ENCODE assay signal across 8 cellular contexts in the genomic region with DNA sequence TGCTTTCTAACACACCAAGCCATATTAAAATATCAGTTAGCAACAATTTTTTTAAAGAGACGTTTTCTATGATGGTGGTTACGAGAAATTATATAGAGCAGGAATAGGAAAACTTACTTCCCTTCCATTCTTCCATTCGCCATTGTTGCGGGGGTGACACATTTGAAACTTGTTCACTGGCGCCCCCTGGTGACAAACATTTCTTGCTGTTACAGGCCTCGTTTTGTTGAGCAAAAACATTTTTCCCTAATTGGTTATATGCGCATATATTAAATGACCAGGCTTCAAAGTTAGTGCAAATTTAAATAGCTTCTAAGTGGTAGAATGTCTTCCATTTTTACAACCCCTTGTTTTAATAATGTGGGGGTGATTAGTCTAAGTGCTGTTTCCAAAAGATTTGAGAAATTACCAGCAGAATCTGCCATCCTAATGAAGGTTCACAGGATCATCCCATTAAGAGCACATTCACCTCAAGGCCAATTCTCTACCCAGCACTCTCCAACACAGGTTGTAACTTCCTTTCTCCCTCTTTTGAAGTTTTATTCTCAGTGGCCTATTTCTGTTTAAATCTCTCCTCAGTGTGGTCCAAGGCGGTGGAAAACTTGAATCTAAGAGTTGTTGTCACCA.
A peak's percentile ranks its signal among the peaks of the same experiment; 100 is the strongest.
DNase-seq lines count a peak whose midpoint lies in the region; ATAC-seq and TF ChIP-seq lines count a peak whose summit lies in the region.

No MANE protein-coding gene starts in this region.

- H3K4me3 ChIP-seq in WERI-Rb-1 (ENCODE audit: low read depth, low read length): no peak overlapping the region

- no peak overlapping the region for H3K27ac ChIP-seq in WERI-Rb-1

- DNase-seq in activated T-cell treated with anti-CD3 and anti-CD28 coated beads for 1 hour (ENCODE audit: low read depth) (peak; percentile 3), activated T-cell treated with anti-CD3 and anti-CD28 coated beads for 4 hours (no peak), NCI-H1092 (lab: John Stamatoyannopoulos, UW) (peak; percentile 18), WERI-Rb-1 (peak; percentile 78), glomerular visceral epithelial cell (ENCODE audit: extremely low spot score) (peak; percentile 6), GOT3 (lab: John Stamatoyannopoulos, UW) (no peak)
- DNase-seq in stimulated activated CD4-positive, alpha-beta T cell treated with anti-CD3 and anti-CD28 coated beads, Interleukin-15, amount 100 ng/mL, for 48 hours (ENCODE audit: low read depth in 2 of 2): peak; percentile 5 to 9

- peak; percentile 49 for TF ChIP-seq CTCF in WERI-Rb-1 (IDR thresholded peaks at IDR 0.05; ENCODE audit: low read depth, low read length)

- no peaks in the 10 kb centered on the region for H3K9me3 ChIP-seq in WERI-Rb-1 (ENCODE audit: severe bottlenecking)

- H3K36me3 ChIP-seq in WERI-Rb-1: no peaks in the 10 kb centered on the region

- ATAC-seq in GM21515 (IDR thresholded peaks at IDR 0.05; ENCODE audit: unreplicated experiment): no peak

- no peaks in the 10 kb centered on the region for H3K27me3 ChIP-seq in WERI-Rb-1 (ENCODE audit: insufficient read depth, low read depth, severe bottlenecking)

Comparison
In these comparisons a context has a peak if more than half of its experiments do, and no peak if none do; other contexts are left out.
1. DNase-seq: peak in activated T-cell treated with anti-CD3 and anti-CD28 coated beads for 1 hour (single experiment), NCI-H1092 (single experiment), WERI-Rb-1 (single experiment), glomerular visceral epithelial cell (single experiment) and stimulated activated CD4-positive, alpha-beta T cell treated with anti-CD3 and anti-CD28 coated beads, Interleukin-15, amount 100 ng/mL, for 48 hours (2 of 2); none in activated T-cell treated with anti-CD3 and anti-CD28 coated beads for 4 hours (single experiment) and GOT3 (single experiment).